ENCODE assay signal across 11 cellular contexts in the genomic region with DNA sequence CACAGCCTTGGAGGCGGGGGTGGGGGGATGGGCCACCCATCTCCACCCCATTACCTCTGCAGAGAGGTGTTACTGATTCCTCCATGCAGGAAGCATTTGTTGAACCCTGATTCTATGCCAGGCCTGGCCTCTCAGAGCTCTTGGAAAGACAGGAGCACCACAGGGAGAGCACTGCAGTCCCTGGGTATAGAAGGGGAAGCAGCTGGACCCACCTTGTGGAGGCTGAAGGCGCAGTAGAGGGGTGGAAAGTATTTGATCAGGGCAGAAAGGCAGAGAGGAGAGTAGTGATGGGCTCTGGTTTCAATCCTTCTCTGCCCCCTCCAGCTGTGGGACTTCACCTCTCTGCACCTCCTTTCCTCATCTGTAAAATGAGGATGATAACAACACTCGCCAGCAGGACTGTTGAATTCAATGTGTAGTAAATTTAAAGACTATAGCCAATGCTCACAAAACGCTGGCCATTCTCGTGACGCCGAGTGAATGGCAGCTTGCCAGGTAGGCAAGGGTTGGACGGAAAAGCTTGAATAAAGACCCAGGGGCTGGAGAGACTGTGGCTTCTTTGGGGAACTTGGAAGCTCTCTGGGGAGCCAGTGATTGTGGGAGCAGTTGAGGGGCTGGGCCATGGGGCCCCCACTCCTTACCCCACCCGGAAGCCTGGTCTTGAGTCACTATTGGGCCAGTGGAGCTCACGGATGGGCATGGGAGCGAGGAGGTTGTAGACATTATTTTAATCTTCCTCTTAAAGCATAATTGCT. TPM values are rescaled to one million over a fixed set of nuclear protein-coding genes. Genes with fewer than 3 reads are reported as not detected.
A peak's percentile ranks its signal among the peaks of the same experiment; 100 is the strongest.
DNase-seq lines count a peak whose midpoint lies in the region; ATAC-seq and TF ChIP-seq lines count a peak whose summit lies in the region.
"Had no signal": no experiment of that assay in that cellular context is flagged by ENCODE, and none has a peak within 500 bp of the region (broad histone marks: within the 10 kb centered on the region; RNA-seq: fewer than 3 reads in every experiment).

No MANE protein-coding gene starts in this region.

- TF ChIP-seq CTCF in HEK293 (tag by site-specific recombination; IDR thresholded peaks at IDR 0.05) (0 out of 2 replicates have a peak, but pooled peaks have one; percentile 7), colonic mucosa (IDR thresholded peaks at IDR 0.05) (no peak), nephron progenitor cell (IDR thresholded peaks at IDR 0.05) (no peak), uterus (IDR thresholded peaks at IDR 0.05) (no peak)

- H3K4me3 Mint-ChIP-seq in nephron progenitor cell (peak overlapping the region; percentile 14), immature natural killer cell (no peak overlapping the region)
- H3K4me3 Mint-ChIP-seq in naive thymus-derived CD8-positive, alpha-beta T cell: no peak overlapping the region
- H3K4me3 Mint-ChIP-seq: CD4-positive, CD25-positive, alpha-beta regulatory T cell had no signal

- intact Hi-C loops in colonic mucosa (cut with DNase I) (no loop called here), uterus (cut with DNase I; ENCODE audit: low total_unique reads) (no loop called here)

- H3K9me3 Mint-ChIP-seq in nephron progenitor cell: no peaks in the 10 kb centered on the region
- H3K9me3 Mint-ChIP-seq in naive thymus-derived CD8-positive, alpha-beta T cell: no peaks in the 10 kb centered on the region
- no peaks in the 10 kb centered on the region for H3K9me3 Mint-ChIP-seq in immature natural killer cell
- H3K9me3 Mint-ChIP-seq: CD4-positive, CD25-positive, alpha-beta regulatory T cell had no signal

- peak overlapping the region; percentile 86 for H3K27ac ChIP-seq in HEK293 (ENCODE audit: extremely low read depth, low read depth, low read length)
- H3K27ac ChIP-seq in colonic mucosa: no peak overlapping the region
- H3K27ac ChIP-seq in uterus: no peak overlapping the region
- H3K27ac ChIP-seq: SJSA1 had no signal

- no peak overlapping the region for H3K9ac ChIP-seq in colonic mucosa (ENCODE audit: low read depth in 2 of 2, low read length in 2 of 2)

- peak; percentile 72 for DNase-seq in NCI-H2227 treated with DMSO at 0.1 percent for 48 hours (lab: John Stamatoyannopoulos, UW)
- DNase-seq in colonic mucosa: peak; percentile 57
- DNase-seq in nephron progenitor cell: no peak
- no peak for DNase-seq in naive thymus-derived CD8-positive, alpha-beta T cell
- no peak for DNase-seq in uterus
- DNase-seq in NCI-H1930 (lab: John Stamatoyannopoulos, UW): no peak
- no peak for DNase-seq in immature natural killer cell
- DNase-seq: CD4-positive, CD25-positive, alpha-beta regulatory T cell; NCI-H774 had no signal

- H3K4me1 Mint-ChIP-seq in nephron progenitor cell: peaks cover 97% of the 10 kb centered on the region
- peaks cover 7 to 21% (median 12%) of the 10 kb centered on the region in 4 donors for H3K4me1 Mint-ChIP-seq in naive thymus-derived CD8-positive, alpha-beta T cell
- H3K4me1 Mint-ChIP-seq in immature natural killer cell: no peaks in the 10 kb centered on the region
- H3K4me1 Mint-ChIP-seq: CD4-positive, CD25-positive, alpha-beta regulatory T cell had no signal

- no peaks in the 10 kb centered on the region for H3K36me3 ChIP-seq in HEK293 (ENCODE audit: control insufficient read depth in 2 of 2, insufficient read depth in 1 of 2, low read length in 2 of 2)
- H3K36me3 ChIP-seq in colonic mucosa: no peaks in the 10 kb centered on the region
- H3K36me3 ChIP-seq in uterus: no peaks in the 10 kb centered on the region
- H3K36me3 ChIP-seq: SJSA1 had no signal

- H3K4me3 ChIP-seq in HEK293 (ENCODE audit: low read depth, low read length): no peak overlapping the region
- H3K4me3 ChIP-seq in colonic mucosa: no peak overlapping the region
- no peak overlapping the region for H3K4me3 ChIP-seq in uterus
- H3K4me3 ChIP-seq: SJSA1 had no signal

- H3K27me3 ChIP-seq in colonic mucosa (no peaks in the 10 kb centered on the region), uterus (no peaks in the 10 kb centered on the region)
- H3K27me3 ChIP-seq: SJSA1 had no signal

- H3K4me1 ChIP-seq in HEK293 (ENCODE audit: control insufficient read depth, insufficient read depth, low read length) (peaks cover 24% of the 10 kb centered on the region), colonic mucosa (no peaks in the 10 kb centered on the region), uterus (peaks cover 0 to 7% of the 10 kb centered on the region in 2 donors)
- H3K4me1 ChIP-seq: SJSA1 had no signal

- POLR2A ChIA-PET in HEK293 (lab: Yijun Ruan, JAX): interaction anchor here (0.8 to 0.9 kb wide), 2 partner anchors 92 to 100 kb away, joined by 3 read pairs; no protein-coding TSS in a partner anchor
- POLR2A ChIA-PET in naive thymus-derived CD8-positive, alpha-beta T cell (lab: Charles Lee): no interaction called here

- no peak for ATAC-seq in naive thymus-derived CD8-positive, alpha-beta T cell

- H3K9me3 ChIP-seq in HEK293 (ENCODE audit: control insufficient read depth, insufficient read depth, low read depth, low read length) (no peaks in the 10 kb centered on the region), colonic mucosa (no peaks in the 10 kb centered on the region), uterus (no peaks in the 10 kb centered on the region)
- H3K9me3 ChIP-seq: SJSA1 had no signal

- H3K36me3 Mint-ChIP-seq in nephron progenitor cell (ENCODE audit: low read depth) (no peaks in the 10 kb centered on the region), immature natural killer cell (no peaks in the 10 kb centered on the region)
- H3K36me3 Mint-ChIP-seq in naive thymus-derived CD8-positive, alpha-beta T cell: no peaks in the 10 kb centered on the region
- H3K36me3 Mint-ChIP-seq: CD4-positive, CD25-positive, alpha-beta regulatory T cell had no signal

- TF ChIP-seq POLR2A in uterus (IDR thresholded peaks at IDR 0.05): no peak

- CTCF ChIA-PET in HEK293 (lab: Yijun Ruan, JAX): interaction anchor here (1.4 to 1.8 kb wide), 2 partner anchors 73 to 84 kb away, joined by 5 to 6 read pairs; no protein-coding TSS in a partner anchor

- peak overlapping the region; percentile 87 for H3K27ac Mint-ChIP-seq in nephron progenitor cell
- peak overlapping the region in 3 of 10 donors; percentile 30 to 56 (median 51) for H3K27ac Mint-ChIP-seq in naive thymus-derived CD8-positive, alpha-beta T cell
- no peak overlapping the region for H3K27ac Mint-ChIP-seq in immature natural killer cell
- H3K27ac Mint-ChIP-seq: CD4-positive, CD25-positive, alpha-beta regulatory T cell had no signal

- H3K27me3 Mint-ChIP-seq in nephron progenitor cell (ENCODE audit: low read depth, poor library complexity) (peaks cover 2% of the 10 kb centered on the region), immature natural killer cell (ENCODE audit: low read depth in 3 of 3) (peaks cover 3 to 5% (median 4%) of the 10 kb centered on the region in 3 donors)
- peaks cover 0 to 13% (median 0%) of the 10 kb centered on the region in 5 donors for H3K27me3 Mint-ChIP-seq in naive thymus-derived CD8-positive, alpha-beta T cell

TF ChIP-seq in HEK293, 187 proteins besides CTCF, POLR2A, EP300 and RAD21 (continues in another document):
- TF ChIP-seq ZNF239 (tag by site-specific recombination; IDR thresholded peaks at IDR 0.05) (no peak), KLF16 (tag by site-specific recombination; IDR thresholded peaks at IDR 0.05) (no peak), ZXDB (tag by site-specific recombination; IDR thresholded peaks at IDR 0.05) (peak; percentile 93), ZNF169 (tag by site-specific recombination; IDR thresholded peaks at IDR 0.05) (no peak)
- TF ChIP-seq, protein P1, sequence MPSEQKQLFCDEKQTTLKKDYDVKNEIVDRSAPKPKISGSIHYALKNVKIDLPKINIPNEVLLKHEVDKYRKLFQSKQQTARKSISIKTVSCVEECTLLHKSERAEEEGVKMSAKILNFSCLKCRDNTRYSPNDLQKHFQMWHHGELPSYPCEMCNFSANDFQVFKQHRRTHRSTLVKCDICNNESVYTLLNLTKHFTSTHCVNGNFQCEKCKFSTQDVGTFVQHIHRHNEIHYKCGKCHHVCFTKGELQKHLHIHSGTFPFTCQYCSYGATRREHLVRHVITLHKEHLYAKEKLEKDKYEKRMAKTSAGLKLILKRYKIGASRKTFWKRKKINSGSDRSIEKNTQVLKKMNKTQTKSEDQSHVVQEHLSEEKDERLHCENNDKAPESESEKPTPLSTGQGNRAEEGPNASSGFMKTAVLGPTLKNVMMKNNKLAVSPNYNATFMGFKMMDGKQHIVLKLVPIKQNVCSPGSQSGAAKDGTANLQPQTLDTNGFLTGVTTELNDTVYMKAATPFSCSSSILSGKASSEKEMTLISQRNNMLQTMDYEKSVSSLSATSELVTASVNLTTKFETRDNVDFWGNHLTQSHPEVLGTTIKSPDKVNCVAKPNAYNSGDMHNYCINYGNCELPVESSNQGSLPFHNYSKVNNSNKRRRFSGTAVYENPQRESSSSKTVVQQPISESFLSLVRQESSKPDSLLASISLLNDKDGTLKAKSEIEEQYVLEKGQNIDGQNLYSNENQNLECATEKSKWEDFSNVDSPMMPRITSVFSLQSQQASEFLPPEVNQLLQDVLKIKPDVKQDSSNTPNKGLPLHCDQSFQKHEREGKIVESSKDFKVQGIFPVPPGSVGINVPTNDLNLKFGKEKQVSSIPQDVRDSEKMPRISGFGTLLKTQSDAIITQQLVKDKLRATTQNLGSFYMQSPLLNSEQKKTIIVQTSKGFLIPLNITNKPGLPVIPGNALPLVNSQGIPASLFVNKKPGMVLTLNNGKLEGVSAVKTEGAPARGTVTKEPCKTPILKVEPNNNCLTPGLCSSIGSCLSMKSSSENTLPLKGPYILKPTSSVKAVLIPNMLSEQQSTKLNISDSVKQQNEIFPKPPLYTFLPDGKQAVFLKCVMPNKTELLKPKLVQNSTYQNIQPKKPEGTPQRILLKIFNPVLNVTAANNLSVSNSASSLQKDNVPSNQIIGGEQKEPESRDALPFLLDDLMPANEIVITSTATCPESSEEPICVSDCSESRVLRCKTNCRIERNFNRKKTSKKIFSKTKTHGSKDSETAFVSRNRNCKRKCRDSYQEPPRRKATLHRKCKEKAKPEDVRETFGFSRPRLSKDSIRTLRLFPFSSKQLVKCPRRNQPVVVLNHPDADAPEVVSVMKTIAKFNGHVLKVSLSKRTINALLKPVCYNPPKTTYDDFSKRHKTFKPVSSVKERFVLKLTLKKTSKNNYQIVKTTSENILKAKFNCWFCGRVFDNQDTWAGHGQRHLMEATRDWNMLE (tag by site-specific recombination; conservative IDR thresholded peaks at IDR 0.05; ENCODE audit: low read depth): no peak

RNA-seq across cellular contexts. Expression of a gene that starts 8.0 kb away (rescaled TPM):
- under 1 TPM; 0.10 to 0.21 TPM for total RNA-seq in colonic mucosa
- not detected for total RNA-seq in naive thymus-derived CD8-positive, alpha-beta T cell
- polyA plus RNA-seq in naive thymus-derived CD8-positive, alpha-beta T cell: not detected
- total RNA-seq in uterus: 1 to 10 TPM; 1.4 to 2.8 (median 1.7) TPM
- polyA plus RNA-seq in immature natural killer cell: not detected
- total RNA-seq: CD4-positive, CD25-positive, alpha-beta regulatory T cell; SJSA1 had no signal
- polyA plus RNA-seq: CD4-positive, CD25-positive, alpha-beta regulatory T cell had no signal

RNA-seq across cellular contexts. Expression of a gene that starts 25.6 kb away (rescaled TPM):
- total RNA-seq in colonic mucosa: not detected
- not detected for total RNA-seq in naive thymus-derived CD8-positive, alpha-beta T cell
- polyA plus RNA-seq in naive thymus-derived CD8-positive, alpha-beta T cell: not detected
- total RNA-seq in uterus: 10 to 100 TPM in 2 of 4 donors, under 1 TPM in 1, not detected in 1; 0.26 to 62.6 (median 11.6) TPM
- polyA plus RNA-seq in immature natural killer cell: not detected
- total RNA-seq: CD4-positive, CD25-positive, alpha-beta regulatory T cell had no signal
- polyA plus RNA-seq: CD4-positive, CD25-positive, alpha-beta regulatory T cell had no signal

RNA-seq across cellular contexts. Expression of a gene that starts 54.6 kb away (rescaled TPM):
- total RNA-seq in colonic mucosa: 1 to 10 TPM; 3.6 to 8.5 TPM
- not detected for total RNA-seq in naive thymus-derived CD8-positive, alpha-beta T cell
- polyA plus RNA-seq in naive thymus-derived CD8-positive, alpha-beta T cell: not detected
- 100 to 1,000 TPM; 170 to 215 (median 201) TPM for total RNA-seq in uterus
- not detected for polyA plus RNA-seq in immature natural killer cell
- total RNA-seq: CD4-positive, CD25-positive, alpha-beta regulatory T cell; SJSA1 had no signal
- polyA plus RNA-seq: CD4-positive, CD25-positive, alpha-beta regulatory T cell had no signal

Comparison
In these comparisons a context has a peak if more than half of its experiments do, and no peak if none do; other contexts are left out.
1. DNase-seq: peak in NCI-H2227 treated with DMSO at 0.1 percent for 48 hours (single experiment) and colonic mucosa (single experiment); none in nephron progenitor cell (single experiment), naive thymus-derived CD8-positive, alpha-beta T cell (0 of 10), uterus (0 of 2), NCI-H1930 (0 of 2) and immature natural killer cell (0 of 3).
2. RNA of a gene that starts 54.6 kb away (total RNA-seq): 170 to 215 TPM in uterus; 3.6 to 8.5 TPM in colonic mucosa and not detected in naive thymus-derived CD8-positive, alpha-beta T cell; every median in the first group is over 10 times any median in the second.